ENCODE assay signal across 24 cellular contexts in genomic region chr1:11487196-11487751, GRCh38. TPM values are rescaled to one million over a fixed set of nuclear protein-coding genes. Genes with fewer than 3 reads are reported as not detected.
DNase-seq lines count a peak whose midpoint lies in the region; ATAC-seq and TF ChIP-seq lines count a peak whose summit lies in the region.
"Had no signal": no experiment of that assay in that cellular context is flagged by ENCODE, and none has a peak within 500 bp of the region (broad histone marks: within the 10 kb centered on the region; RNA-seq: fewer than 3 reads in every experiment).

No MANE protein-coding gene starts in this region.

- no peak overlapping the region for H3K27ac ChIP-seq in osteoblast (ENCODE audit: low read depth, low read length)
- H3K27ac ChIP-seq: HL-60 had no signal

- no peaks in the 10 kb centered on the region for H3K4me1 ChIP-seq in osteoblast (ENCODE audit: insufficient read depth, low read length)

- no peak overlapping the region for H3K4me2 ChIP-seq in osteoblast (ENCODE audit: insufficient read depth, low read length)
- H3K4me2 ChIP-seq: SK-N-SH had no signal

- no peaks in the 10 kb centered on the region for H3K36me3 ChIP-seq in osteoblast (ENCODE audit: insufficient read depth, low read length)
- H3K36me3 ChIP-seq: BE2C had no signal

- H3K4me1 Mint-ChIP-seq in CD14-positive monocyte, result no peaks in the 10 kb centered on the region
- H3K4me1 Mint-ChIP-seq in brain, result peaks cover 60% of the 10 kb centered on the region
- H3K4me1 Mint-ChIP-seq in chondrocyte (ENCODE audit: low read depth), result no peaks in the 10 kb centered on the region

- no peak overlapping the region for H3K4me3 ChIP-seq in osteoblast (ENCODE audit: insufficient read depth, low read length)
- H3K4me3 ChIP-seq: GM12878 had no signal

- H3K4me3 Mint-ChIP-seq in CD14-positive monocyte (peak overlapping the region in 1 of 2 donors; percentile 26), brain (peak overlapping the region in 4 of 5 experiments; percentile 26 to 92 (median 50)), chondrocyte (ENCODE audit: unreplicated experiment) (no peak overlapping the region)
- H3K4me3 Mint-ChIP-seq: CD4-positive, alpha-beta T cell had no signal

- H3K36me3 Mint-ChIP-seq in CD14-positive monocyte, result no peaks in the 10 kb centered on the region
- H3K36me3 Mint-ChIP-seq in brain, result peaks cover 10% of the 10 kb centered on the region
- no peaks in the 10 kb centered on the region for H3K36me3 Mint-ChIP-seq in chondrocyte (ENCODE audit: low read depth)

- no peaks in the 10 kb centered on the region for H3K79me2 ChIP-seq in osteoblast (ENCODE audit: insufficient read depth, low read length)

- no peak overlapping the region for H2AFZ ChIP-seq in osteoblast (ENCODE audit: low read length)

- no peak for TF ChIP-seq CTCF in CD14-positive monocyte (IDR thresholded peaks at IDR 0.05)
- TF ChIP-seq CTCF in brain (conservative IDR thresholded peaks at IDR 0.05), result no peak
- no peak for TF ChIP-seq CTCF in osteoblast (IDR thresholded peaks at IDR 0.05; ENCODE audit: extremely low read depth, low read depth, low read length)
- no peak for TF ChIP-seq CTCF in chondrocyte (IDR thresholded peaks at IDR 0.05)

- H3K27ac Mint-ChIP-seq in CD14-positive monocyte (no peak overlapping the region), brain (peak overlapping the region in 3 of 5 experiments; percentile 58 to 77 (median 61)), chondrocyte (ENCODE audit: unreplicated experiment) (no peak overlapping the region)
- H3K27ac Mint-ChIP-seq: CD4-positive, alpha-beta T cell had no signal

- intact Hi-C loops in CD14-positive monocyte (cut with micrococcal nuclease), result no loop called here

- DNase-seq in CD14-positive monocyte (ENCODE audit: low spot score), result peak; percentile 26
- peak; percentile 76 to 92 for DNase-seq in NCI-H524 (lab: John Stamatoyannopoulos, UW)
- peak; percentile 48 for DNase-seq in osteoblast (ENCODE audit: insufficient read length, low spot score, missing footprints)
- DNase-seq in NCI-H128 (lab: John Stamatoyannopoulos, UW; ENCODE audit: unreplicated experiment), result no peak
- no peak for DNase-seq in chondrocyte (ENCODE audit: low spot score)
- no peak for DNase-seq in Ammon's horn (ENCODE audit: low spot score)
- DNase-seq: BE2C; CD4-positive, alpha-beta T cell; DMS53; EL; GOT3; IMR-90; NCI-H1436; NCI-H2029; NCI-H446 treated with DMSO at 0.1 percent for 48 hours; NCI-H748 treated with DMSO at 0.1 percent for 48 hours; PC-3; RPMI8226; SHP77 treated with DMSO at 0.1 percent for 48 hours; SK-N-SH had no signal

- H4K20me1 ChIP-seq in osteoblast (ENCODE audit: insufficient read depth, low read length), result no peaks in the 10 kb centered on the region

- no peaks in the 10 kb centered on the region for H3K9me3 ChIP-seq in osteoblast (ENCODE audit: low read depth, low read length)
- H3K9me3 ChIP-seq: BE2C, SK-N-SH had no signal

- peaks cover 11 to 20% (median 16%) of the 10 kb centered on the region in 3 donors for H3K27me3 Mint-ChIP-seq in CD14-positive monocyte (ENCODE audit: low read depth in 3 of 3)
- no peaks in the 10 kb centered on the region for H3K27me3 Mint-ChIP-seq in brain
- H3K27me3 Mint-ChIP-seq in chondrocyte (ENCODE audit: low read depth), result peaks cover 46% of the 10 kb centered on the region

- peaks cover 0 to 3% (median 0%) of the 10 kb centered on the region in 7 donors for H3K9me3 Mint-ChIP-seq in CD14-positive monocyte
- peaks cover 0 to 2% (median 0%) of the 10 kb centered on the region in 5 experiments for H3K9me3 Mint-ChIP-seq in brain
- H3K9me3 Mint-ChIP-seq in chondrocyte (ENCODE audit: low read depth), result no peaks in the 10 kb centered on the region
- H3K9me3 Mint-ChIP-seq: CD4-positive, alpha-beta T cell had no signal

- no peak for ATAC-seq in HG03097 (IDR thresholded peaks at IDR 0.05; ENCODE audit: low FRiP score, unreplicated experiment)
- ATAC-seq: GM12878, PC-3 had no signal

- H3K27me3 ChIP-seq in osteoblast (ENCODE audit: insufficient read depth, low read length), result peaks cover 8% of the 10 kb centered on the region
- H3K27me3 ChIP-seq: BE2C had no signal

RNA-seq across cellular contexts. Expression of gene DISP3, which starts 8.3 kb away (rescaled TPM):
- polyA plus RNA-seq in CD14-positive monocyte (not detected), brain (ENCODE audit: insufficient read depth, low read depth, low replicate concordance) (12.0 TPM)
- total RNA-seq in osteoblast (under 0.01 TPM in 2 replicates), chondrocyte (0.05 to 0.21 TPM in 2 of 3 replicates, not detected in the other)
- total RNA-seq: IMR-90 had no signal

Comparison
In these comparisons a context has a peak if more than half of its experiments do, and no peak if none do; other contexts are left out.
1. DNase-seq: peak in CD14-positive monocyte (single experiment), NCI-H524 (2 of 2) and osteoblast (single experiment); none in NCI-H128 (single experiment), chondrocyte (single experiment) and Ammon's horn (single experiment).
2. H3K27ac Mint-ChIP-seq: peak in brain (3 of 5); none in CD14-positive monocyte (0 of 7) and chondrocyte (single experiment).